ENCODE assay signal across 22 cellular contexts in genomic region chr2:164371916-164372315, GRCh38.
"Had no signal": no experiment of that assay in that cellular context is flagged by ENCODE, and none has a peak within 500 bp of the region (broad histone marks: within the 10 kb centered on the region; RNA-seq: fewer than 3 reads in every experiment).

No MANE protein-coding gene starts in this region.

- H2AFZ ChIP-seq: parathyroid adenoma had no signal

- H3K4me1 ChIP-seq: left ventricle myocardium inferior, lower lobe of right lung, parathyroid adenoma, prostate gland, spleen, transverse colon had no signal

- H3K4me3 ChIP-seq: coronary artery, esophagus muscularis mucosa, gastroesophageal sphincter, left ventricle myocardium inferior, lower lobe of right lung, prostate gland, spleen, transverse colon had no signal

- H3K79me2 ChIP-seq: parathyroid adenoma had no signal

- DNase-seq: effector CD4-positive, alpha-beta T cell; immature natural killer cell; left cardiac atrium; left ventricle myocardium inferior; lower lobe of right lung; mesenchymal stem cell; naive B cell; occipital lobe; retina; spleen; stimulated activated CD4-positive, alpha-beta T cell treated with anti-CD3 and anti-CD28 coated beads, Interleukin-15, amount 100 ng/mL, for 24 hours; stimulated activated CD4-positive, alpha-beta T cell treated with anti-CD3 and anti-CD28 coated beads, Interleukin-1b, Interleukin-23, amount 100 ng/mL, for 48 hours; stimulated activated CD4-positive, alpha-beta T cell treated with anti-CD3 and anti-CD28 coated beads, Interleukin-4, amount 100 ng/mL, for 24 hours; transverse colon had no signal

- H3K27ac ChIP-seq: coronary artery, esophagus muscularis mucosa, gastroesophageal sphincter, left ventricle myocardium inferior, lower lobe of right lung, parathyroid adenoma, prostate gland, spleen, transverse colon had no signal

- H3K27me3 ChIP-seq: esophagus muscularis mucosa, gastroesophageal sphincter, spleen, transverse colon had no signal

- ATAC-seq: gastroesophageal sphincter; left cardiac atrium; lower lobe of right lung; sciatic nerve; stimulated activated memory B cell treated with anti-CD40 and anti-IgM and Interleukin-4, amounts not matched to agents 10 μg/mL and 1 μg/mL and 100 μg/mL, for 72 hours had no signal

- H3K36me3 ChIP-seq: esophagus muscularis mucosa, gastroesophageal sphincter, left ventricle myocardium inferior, lower lobe of right lung, prostate gland, spleen, transverse colon had no signal

- H3K9ac ChIP-seq: parathyroid adenoma had no signal

- FAIRE-seq: keratinocyte had no signal

- H3K9me3 ChIP-seq: esophagus muscularis mucosa, gastroesophageal sphincter, lower lobe of right lung, prostate gland, transverse colon had no signal
